ENCODE assay signal across 16 cellular contexts in the genomic region with DNA sequence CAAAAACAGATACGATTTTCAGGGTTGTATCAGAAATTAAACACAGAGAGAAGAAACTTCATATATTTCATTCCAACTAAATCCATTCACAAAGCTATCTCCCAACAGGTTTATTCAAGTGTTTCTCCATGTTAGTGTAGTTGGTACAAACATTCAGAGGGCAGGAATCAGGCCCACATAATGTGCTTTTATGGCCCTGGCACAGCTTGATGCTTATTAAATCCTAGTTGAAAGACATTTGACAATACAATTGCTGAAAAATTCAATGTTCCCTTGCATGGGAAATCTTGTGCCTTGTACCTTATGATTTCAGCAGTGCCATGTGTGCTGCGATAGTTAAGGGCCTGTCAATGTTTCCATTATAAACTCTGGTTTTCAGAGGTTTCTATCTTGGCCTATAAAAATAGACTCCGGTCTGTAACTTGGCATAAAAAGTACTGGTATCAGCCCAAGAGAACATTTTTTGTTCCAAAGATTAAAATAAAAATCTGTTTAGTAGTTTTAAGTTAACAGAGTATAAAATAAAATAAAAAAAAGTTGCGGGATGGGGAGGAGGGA.
"Had no signal": no experiment of that assay in that cellular context is flagged by ENCODE, and none has a peak within 500 bp of the region (broad histone marks: within the 10 kb centered on the region; RNA-seq: fewer than 3 reads in every experiment).

No MANE protein-coding gene starts in this region.

- H3K4me3 ChIP-seq: heart right ventricle, pancreas, smooth muscle cell, upper lobe of right lung had no signal

- H3K27ac ChIP-seq: pancreas, upper lobe of right lung had no signal

- H3K4me2 ChIP-seq: smooth muscle cell had no signal

- DNase-seq: activated CD4-positive, alpha-beta T cell treated with anti-CD3 and anti-CD28 coated beads, Interleukin-2, amount 50 U/mL, for 1 hour; activated CD4-positive, CD25-positive, alpha-beta regulatory T cell; activated T-cell treated with anti-CD3 and anti-CD28 coated beads, Interleukin-2, amount 50 U/mL, for 1 hour; amniotic stem cell; heart right ventricle; nephron progenitor cell; pancreas; T-helper 17 cell; upper lobe of right lung had no signal

- H3K4me1 ChIP-seq: upper lobe of right lung had no signal

- ATAC-seq: left lobe of liver; stimulated activated effector memory CD8-positive, alpha-beta T cell treated with anti-CD3 and anti-CD28 coated beads, Interleukin-12 subunit alpha, Interleukin-12 subunit beta, amount 100 ng/mL, for 72 hours; T-helper 17 cell; upper lobe of right lung had no signal

- H3K27me3 ChIP-seq: heart right ventricle, pancreas, upper lobe of right lung had no signal

- FAIRE-seq: endothelial cell of umbilical vein, frontal cortex, islet of Langerhans, pancreas, TTC549 had no signal

- H3K36me3 ChIP-seq: heart right ventricle, pancreas, upper lobe of right lung had no signal

- H3K9me3 ChIP-seq: pancreas, upper lobe of right lung had no signal
